ENCODE assay signal across 16 cellular contexts in the genomic region with DNA sequence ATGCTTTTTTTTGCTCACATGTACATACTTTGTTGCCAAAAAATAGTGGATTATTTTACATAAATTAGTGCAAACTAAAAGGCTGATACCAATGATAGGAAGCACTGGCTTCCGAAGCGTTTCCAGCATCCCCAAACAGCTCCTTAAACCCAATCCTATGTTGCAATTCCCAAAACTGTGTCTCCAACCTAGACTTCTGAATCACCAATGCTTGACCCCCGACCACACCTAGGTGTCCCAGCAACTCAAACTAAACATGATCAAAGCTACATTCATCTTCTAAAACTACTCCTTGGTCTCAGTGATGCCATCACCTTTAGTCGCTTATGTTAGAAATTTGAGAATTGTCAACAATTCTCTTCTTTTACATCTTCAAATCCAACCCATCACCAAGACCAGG. TPM values are rescaled to one million over a fixed set of nuclear protein-coding genes. Genes with fewer than 3 reads are reported as not detected.
DNase-seq lines count a peak whose midpoint lies in the region; ATAC-seq and TF ChIP-seq lines count a peak whose summit lies in the region.
"Had no signal": no experiment of that assay in that cellular context is flagged by ENCODE, and none has a peak within 500 bp of the region (broad histone marks: within the 10 kb centered on the region; RNA-seq: fewer than 3 reads in every experiment).

No MANE protein-coding gene starts in this region.

- BruUV-seq in A673 (replicated peaks; lab: Mats Ljungman, UMichigan), result no TSS peak

- peaks cover 28% of the 10 kb centered on the region for H3K36me3 Mint-ChIP-seq in stimulated activated memory B cell treated with anti-CD40 and anti-IgM and Interleukin-4, amounts not matched to agents 10 μg/mL and 1 μg/mL and 100 μg/mL, for 72 hours

- H3K27me3 Mint-ChIP-seq in stimulated activated memory B cell treated with anti-CD40 and anti-IgM and Interleukin-4, amounts not matched to agents 10 μg/mL and 1 μg/mL and 100 μg/mL, for 72 hours, result no peaks in the 10 kb centered on the region

- H3K4me3 Mint-ChIP-seq in stimulated activated memory B cell treated with anti-CD40 and anti-IgM and Interleukin-4, amounts not matched to agents 10 μg/mL and 1 μg/mL and 100 μg/mL, for 72 hours, result no peak overlapping the region

- H3K36me3 ChIP-seq in A673 (ENCODE audit: insufficient read depth, low read length, poor library complexity, severe bottlenecking) (peaks cover 1% of the 10 kb centered on the region), rectal smooth muscle tissue (ENCODE audit: control insufficient read depth, insufficient read depth, low read length) (no peaks in the 10 kb centered on the region)

- intact Hi-C loops in A673 (cut with micrococcal nuclease; ENCODE audit: unreplicated experiment), result loop anchor here (2.0 to 5.0 kb wide), 2 partner anchors 17 to 68 kb away; no protein-coding TSS in a partner anchor

- H3K27me3 ChIP-seq in A673 (replicated peaks; ENCODE audit: insufficient read depth, low read depth, low read length, poor library complexity) (no peaks in the 10 kb centered on the region), rectal smooth muscle tissue (ENCODE audit: control insufficient read depth, insufficient read depth, low read length) (no peaks in the 10 kb centered on the region)
- H3K27me3 ChIP-seq: MG63 had no signal

- H3K4me1 Mint-ChIP-seq in stimulated activated memory B cell treated with anti-CD40 and anti-IgM and Interleukin-4, amounts not matched to agents 10 μg/mL and 1 μg/mL and 100 μg/mL, for 72 hours, result no peaks in the 10 kb centered on the region

- H3K27ac ChIP-seq in A673 (ENCODE audit: low read depth, low read length, poor library complexity, severe bottlenecking), result peak overlapping the region; percentile 97
- H3K27ac ChIP-seq in rectal smooth muscle tissue (ENCODE audit: low read depth, low read length), result peak overlapping the region; percentile 44

- no peak overlapping the region for H3K4me3 ChIP-seq in A673 (ENCODE audit: low read depth, low read length, poor library complexity, severe bottlenecking)
- H3K4me3 ChIP-seq in rectal smooth muscle tissue (ENCODE audit: low read length), result no peak overlapping the region
- H3K4me3 ChIP-seq: MG63 had no signal

- DNase-seq in A673 (ENCODE audit: low spot score) (no peak), M059J (ENCODE audit: low read depth) (peak; percentile 75), fibroblast of gingiva (ENCODE audit: low read depth) (peak; percentile 24), NCI-H82 (lab: John Stamatoyannopoulos, UW) (no peak), NCI-H226 (no peak), cerebellum (ENCODE audit: low spot score) (no peak)
- DNase-seq: activated gamma-delta T cell; foreskin melanocyte; mesendoderm; NCI-H2029; NCI-H526 treated with DMSO at 0.1 percent for 48 hours; nucleus accumbens; stimulated activated CD4-positive, alpha-beta T cell treated with anti-CD3 and anti-CD28 coated beads, Interleukin-15, amount 100 ng/mL, for 24 hours had no signal

- no peak for TF ChIP-seq CTCF in A673 (conservative IDR thresholded peaks at IDR 0.05; ENCODE audit: low read depth, low read length)

- no peaks in the 10 kb centered on the region for H3K9me3 ChIP-seq in A673 (ENCODE audit: low read depth, low read length, poor library complexity, severe bottlenecking)
- H3K9me3 ChIP-seq: MG63 had no signal

- H3K4me1 ChIP-seq in A673 (ENCODE audit: insufficient read depth, low read length, poor library complexity, severe bottlenecking) (peaks cover 74% of the 10 kb centered on the region), rectal smooth muscle tissue (ENCODE audit: control insufficient read depth, insufficient read depth, low read length) (peaks cover 19% of the 10 kb centered on the region)

- CTCF ChIA-PET in A673 (lab: Charles Lee), result no interaction called here

- POLR2A ChIA-PET in A673 (lab: Charles Lee; ENCODE audit: low non-redundant PET), result no interaction called here

- no peak overlapping the region for H3K27ac Mint-ChIP-seq in stimulated activated memory B cell treated with anti-CD40 and anti-IgM and Interleukin-4, amounts not matched to agents 10 μg/mL and 1 μg/mL and 100 μg/mL, for 72 hours

- no peaks in the 10 kb centered on the region for H3K9me3 Mint-ChIP-seq in stimulated activated memory B cell treated with anti-CD40 and anti-IgM and Interleukin-4, amounts not matched to agents 10 μg/mL and 1 μg/mL and 100 μg/mL, for 72 hours

- H3K9ac ChIP-seq in rectal smooth muscle tissue (ENCODE audit: low read length), result no peak overlapping the region

- ATAC-seq in stimulated activated memory B cell treated with anti-CD40 and anti-IgM and Interleukin-4, amounts not matched to agents 10 μg/mL and 1 μg/mL and 100 μg/mL, for 72 hours, result no peak

RNA-seq across cellular contexts. Expression of a gene that starts 13.4 kb away (rescaled TPM):
- total RNA-seq in A673 (2021) (35.6 and 39.3 TPM in 2 replicates), cerebellum (2.3 TPM)
- 39.5 and 68.5 TPM in 2 replicates for total RNA-seq in M059J (2014; rRNA removed; shearing (Covaris generic))

Comparison
In these comparisons a context has a peak if more than half of its experiments do, and no peak if none do; other contexts are left out.
1. DNase-seq: peak in M059J (single experiment) and fibroblast of gingiva (single experiment); none in A673 (single experiment), NCI-H82 (single experiment), NCI-H226 (single experiment) and cerebellum (single experiment).
2. RNA of a gene that starts 13.4 kb away (total RNA-seq): 39.5 to 68.5 TPM in M059J and 35.6 to 39.3 TPM in A673; 2.3 TPM in cerebellum (single experiment); every median in the first group is over 10 times any median in the second.